In genomic region chr1:43613075-43613942, GRCh38 we compare ENCODE assay signal across 2 cellular contexts.
A peak's percentile ranks its signal among the peaks of the same experiment; 100 is the strongest.
TF ChIP-seq lines count a peak whose summit lies in the region.

No MANE protein-coding gene starts in this region.

TF ChIP-seq in HepG2, 621 proteins besides CTCF, POLR2A, EP300 and RAD21:
- 0 out of 2 replicates have a peak, but pooled peaks have one; percentile 16 for TF ChIP-seq SALL1 (CRISPR knock-in tag; IDR thresholded peaks at IDR 0.05)
- TF ChIP-seq, protein P1, sequence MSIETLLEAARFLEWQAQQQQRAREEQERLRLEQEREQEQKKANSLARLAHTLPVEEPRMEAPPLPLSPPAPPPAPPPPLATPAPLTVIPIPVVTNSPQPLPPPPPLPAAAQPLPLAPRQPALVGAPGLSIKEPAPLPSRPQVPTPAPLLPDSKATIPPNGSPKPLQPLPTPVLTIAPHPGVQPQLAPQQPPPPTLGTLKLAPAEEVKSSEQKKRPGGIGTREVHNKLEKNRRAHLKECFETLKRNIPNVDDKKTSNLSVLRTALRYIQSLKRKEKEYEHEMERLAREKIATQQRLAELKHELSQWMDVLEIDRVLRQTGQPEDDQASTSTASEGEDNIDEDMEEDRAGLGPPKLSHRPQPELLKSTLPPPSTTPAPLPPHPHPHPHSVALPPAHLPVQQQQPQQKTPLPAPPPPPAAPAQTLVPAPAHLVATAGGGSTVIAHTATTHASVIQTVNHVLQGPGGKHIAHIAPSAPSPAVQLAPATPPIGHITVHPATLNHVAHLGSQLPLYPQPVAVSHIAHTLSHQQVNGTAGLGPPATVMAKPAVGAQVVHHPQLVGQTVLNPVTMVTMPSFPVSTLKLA (IDR thresholded peaks at IDR 0.05) = peak; percentile 52
- TF ChIP-seq JDP2 (CRISPR knock-in tag; IDR thresholded peaks at IDR 0.05; ENCODE audit: borderline replicate concordance) = no peak

TF ChIP-seq in WTC11, 78 proteins besides CTCF, POLR2A, EP300 and RAD21:
- TF ChIP-seq TP53 (CRISPR knock-in tag; IDR thresholded peaks at IDR 0.05) = no peak
- TF ChIP-seq FOXP1 (CRISPR knock-in tag; IDR thresholded peaks at IDR 0.05; ENCODE audit: borderline replicate concordance) = no peak
- no peak for TF ChIP-seq ZNF121 (CRISPR knock-in tag; IDR thresholded peaks at IDR 0.05)
- TF ChIP-seq SMAD4 (CRISPR knock-in tag; IDR thresholded peaks at IDR 0.05) = 0 out of 2 replicates have a peak, but pooled peaks have one; percentile 24
- TF ChIP-seq ZNF425 (CRISPR knock-in tag; conservative IDR thresholded peaks at IDR 0.05) = no peak
